Comparison of ENCODE assay signal across 17 cellular contexts in the genomic region with DNA sequence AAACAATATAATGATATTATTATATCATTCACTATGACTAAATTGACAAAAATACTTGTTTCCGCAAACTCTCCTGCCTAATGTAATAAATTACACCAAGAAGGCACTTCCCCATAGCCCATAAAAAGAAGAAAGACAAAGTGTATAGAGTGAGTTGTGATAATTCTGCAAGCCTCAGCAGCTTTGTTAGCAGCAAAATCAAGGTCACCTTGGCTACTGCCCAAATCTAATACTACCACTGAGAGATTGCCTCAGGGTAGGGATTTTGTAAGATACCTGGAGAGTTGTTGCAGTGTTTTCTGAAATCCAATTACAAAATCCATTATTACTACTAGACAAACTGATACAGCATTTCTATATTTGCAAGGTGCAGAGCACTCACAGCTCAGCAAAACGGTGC.
"Had no signal": no experiment of that assay in that cellular context is flagged by ENCODE, and none has a peak within 500 bp of the region (broad histone marks: within the 10 kb centered on the region; RNA-seq: fewer than 3 reads in every experiment).

No MANE protein-coding gene starts in this region.

- H3K9me3 ChIP-seq: gastroesophageal sphincter, heart right ventricle, pancreas, stomach, testis, upper lobe of left lung had no signal

- DNase-seq: activated CD4-positive, alpha-beta T cell treated with anti-CD3 and anti-CD28 coated beads for 1 hour; activated CD4-positive, alpha-beta T cell treated with anti-CD3 and anti-CD28 coated beads, Interleukin-2, amount 50 U/mL, for 4 hours; activated naive CD4-positive, alpha-beta T cell treated with anti-CD3 and anti-CD28 coated beads, Interleukin-2, amount 10 ng/mL, durations not matched to agents 7 days and 5 days; endodermal cell; erythroblast; heart right ventricle; left cardiac atrium; naive thymus-derived CD4-positive, alpha-beta T cell; pancreas; stimulated activated CD4-positive, alpha-beta T cell treated with anti-CD3 and anti-CD28 coated beads, Interleukin-12 subunit alpha, Interleukin-12 subunit beta, amount 100 ng/mL, for 4 hours; stimulated activated CD4-positive, alpha-beta T cell treated with anti-CD3 and anti-CD28 coated beads, Interleukin-2, amount 100 ng/mL, for 24 hours; stomach; testis; upper lobe of left lung had no signal

- H3K4me3 Mint-ChIP-seq: activated naive CD4-positive, alpha-beta T cell treated with anti-CD3 and anti-CD28 coated beads, Interleukin-2, amount 10 ng/mL, durations not matched to agents 7 days and 5 days; endodermal cell; naive thymus-derived CD4-positive, alpha-beta T cell had no signal

- H3K36me3 Mint-ChIP-seq: activated naive CD4-positive, alpha-beta T cell treated with anti-CD3 and anti-CD28 coated beads, Interleukin-2, amount 10 ng/mL, durations not matched to agents 7 days and 5 days; naive thymus-derived CD4-positive, alpha-beta T cell had no signal

- H3K27ac ChIP-seq: gastroesophageal sphincter, heart right ventricle, pancreas, stomach, testis, upper lobe of left lung, VCaP had no signal

- H3K27ac Mint-ChIP-seq: activated naive CD4-positive, alpha-beta T cell treated with anti-CD3 and anti-CD28 coated beads, Interleukin-2, amount 10 ng/mL, durations not matched to agents 7 days and 5 days; activated T-helper 2 cell treated with anti-CD3 and anti-CD28 coated beads, Interferon-gamma antibody, Interleukin-2, Interleukin-4, amounts not matched to agents 10 μg/mL and 5 μg/mL and 100 μg/mL, durations not matched to agents 14 hours and 24 hours and 36 hours; endodermal cell; naive thymus-derived CD4-positive, alpha-beta T cell had no signal

- H3K4me1 ChIP-seq: gastroesophageal sphincter, stomach, testis, upper lobe of left lung had no signal

- H3K27me3 ChIP-seq: gastroesophageal sphincter, heart right ventricle, pancreas, stomach, testis, upper lobe of left lung had no signal

- H3K9me3 Mint-ChIP-seq: activated naive CD4-positive, alpha-beta T cell treated with anti-CD3 and anti-CD28 coated beads, Interleukin-2, amount 10 ng/mL, durations not matched to agents 7 days and 5 days; activated T-helper 2 cell treated with anti-CD3 and anti-CD28 coated beads, Interferon-gamma antibody, Interleukin-2, Interleukin-4, amounts not matched to agents 10 μg/mL and 5 μg/mL and 100 μg/mL, durations not matched to agents 14 hours and 24 hours and 36 hours; endodermal cell had no signal

- ATAC-seq: gastroesophageal sphincter; left cardiac atrium; naive thymus-derived CD4-positive, alpha-beta T cell had no signal

- H3K4me3 ChIP-seq: gastroesophageal sphincter, heart right ventricle, pancreas, stomach, testis, upper lobe of left lung had no signal

- H3K36me3 ChIP-seq: gastroesophageal sphincter, heart right ventricle, pancreas, stomach, upper lobe of left lung had no signal

- H3K4me1 Mint-ChIP-seq: activated naive CD4-positive, alpha-beta T cell treated with anti-CD3 and anti-CD28 coated beads, Interleukin-2, amount 10 ng/mL, durations not matched to agents 7 days and 5 days; endodermal cell; naive thymus-derived CD4-positive, alpha-beta T cell had no signal

- H3K27me3 Mint-ChIP-seq: activated naive CD4-positive, alpha-beta T cell treated with anti-CD3 and anti-CD28 coated beads, Interleukin-2, amount 10 ng/mL, durations not matched to agents 7 days and 5 days; naive thymus-derived CD4-positive, alpha-beta T cell had no signal
